ENCODE assay signal across 40 cellular contexts in the genomic region with DNA sequence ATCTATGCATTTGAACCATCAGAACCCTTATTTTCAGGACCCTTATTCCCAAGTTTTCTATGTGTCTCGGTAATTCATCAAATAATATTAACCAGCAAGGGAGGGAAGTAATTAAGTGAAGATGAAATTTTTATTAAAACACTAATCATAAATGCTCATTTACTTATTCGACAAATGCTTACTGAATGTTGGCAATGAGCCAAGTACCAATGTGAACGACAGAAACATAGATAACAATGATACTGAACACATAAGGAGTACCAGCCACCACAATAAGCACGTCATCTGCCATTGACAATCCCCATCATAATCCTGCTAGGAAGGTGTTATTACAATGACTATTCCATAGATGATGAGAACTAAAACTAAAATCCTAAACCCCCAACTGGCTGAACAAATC. TPM values are rescaled to one million over a fixed set of nuclear protein-coding genes. Genes with fewer than 3 reads are reported as not detected.
"Had no signal": no experiment of that assay in that cellular context is flagged by ENCODE, and none has a peak within 500 bp of the region (broad histone marks: within the 10 kb centered on the region; RNA-seq: fewer than 3 reads in every experiment).

No MANE protein-coding gene starts in this region.

- H3K9me3 Mint-ChIP-seq: activated B cell treated with CpG ODN at 0.5 μM for 24 hours; activated CD4-positive, alpha-beta memory T cell treated with anti-CD3 and anti-CD28 coated beads for 36 hours; activated CD4-positive, alpha-beta T cell treated with anti-CD3 and anti-CD28 coated beads, Interleukin-2, amount 10 ng/mL, durations not matched to agents 24 days and 14 days; activated CD8-positive, alpha-beta T cell treated with anti-CD3 and anti-CD28 coated beads for 36 hours; activated naive CD4-positive, alpha-beta T cell treated with anti-CD3 and anti-CD28 coated beads, Interleukin-2, amount 10 ng/mL, durations not matched to agents 7 days and 5 days; activated naive CD4-positive, alpha-beta T cell treated with anti-CD3 and anti-CD28 coated beads, Interleukin-2, amount 50 U/mL, for 24 hours; activated naive CD8-positive, alpha-beta T cell treated with anti-CD3 and anti-CD28 coated beads, Interleukin-2, amount 10 ng/mL, durations not matched to agents 7 days and 5 days; activated naive CD8-positive, alpha-beta T cell treated with anti-CD3 and anti-CD28 coated beads, Interleukin-2, amount 50 U/mL, for 24 hours; activated T-cell treated with anti-CD3 and anti-CD28 coated beads, Interleukin-2, amount 50 U/mL, for 4 hours; activated T-cell treated with anti-CD3 and anti-CD28 coated beads, Interleukin-2, amount 50 U/mL, for 72 hours; activated T-helper 2 cell treated with anti-CD3 and anti-CD28 coated beads, Interferon-gamma antibody, Interleukin-2, Interleukin-4, amounts not matched to agents 10 μg/mL and 5 μg/mL and 100 μg/mL, durations not matched to agents 14 hours and 24 hours and 36 hours; brain; central memory CD8-positive, alpha-beta T cell; T-helper 1 cell treated with Interleukin-12 subunit alpha and Interleukin-12 subunit beta and Interleukin-4 antibody, amounts not matched to agents 30 μg/mL and 1 μg/mL, for 36 hours; T-helper 2 cell treated with Interferon-gamma antibody and Interleukin-4, amounts not matched to agents 5 μg/mL and 100 μg/mL, for 36 hours had no signal

- H3K4me3 Mint-ChIP-seq: activated B cell treated with CpG ODN at 0.5 μM for 24 hours; activated CD4-positive, alpha-beta memory T cell treated with anti-CD3 and anti-CD28 coated beads for 36 hours; activated CD4-positive, alpha-beta T cell treated with anti-CD3 and anti-CD28 coated beads, Interleukin-2, amount 10 ng/mL, durations not matched to agents 24 days and 14 days; activated CD8-positive, alpha-beta T cell treated with anti-CD3 and anti-CD28 coated beads for 36 hours; activated naive CD4-positive, alpha-beta T cell treated with anti-CD3 and anti-CD28 coated beads, Interleukin-2, amount 10 ng/mL, durations not matched to agents 7 days and 5 days; activated naive CD4-positive, alpha-beta T cell treated with anti-CD3 and anti-CD28 coated beads, Interleukin-2, amount 50 U/mL, for 24 hours; activated naive CD8-positive, alpha-beta T cell; activated naive CD8-positive, alpha-beta T cell treated with anti-CD3 and anti-CD28 coated beads, Interleukin-2, amount 10 ng/mL, durations not matched to agents 7 days and 5 days; activated naive CD8-positive, alpha-beta T cell treated with anti-CD3 and anti-CD28 coated beads, Interleukin-2, amount 50 U/mL, for 24 hours; activated T-cell treated with anti-CD3 and anti-CD28 coated beads, Interleukin-2, amount 50 U/mL, for 4 hours; activated T-cell treated with anti-CD3 and anti-CD28 coated beads, Interleukin-2, amount 50 U/mL, for 72 hours; central memory CD8-positive, alpha-beta T cell; T-helper 1 cell treated with Interleukin-12 subunit alpha and Interleukin-12 subunit beta and Interleukin-4 antibody, amounts not matched to agents 30 μg/mL and 1 μg/mL, for 36 hours; T-helper 2 cell treated with Interferon-gamma antibody and Interleukin-4, amounts not matched to agents 5 μg/mL and 100 μg/mL, for 36 hours had no signal

- FAIRE-seq: bronchial epithelial cell, TTC549 had no signal

- DNase-seq: activated B cell treated with CpG ODN at 0.5 μM for 24 hours; activated CD4-positive, alpha-beta memory T cell treated with anti-CD3 and anti-CD28 coated beads for 36 hours; activated CD4-positive, alpha-beta T cell treated with anti-CD3 and anti-CD28 coated beads for 4 hours; activated CD4-positive, alpha-beta T cell treated with anti-CD3 and anti-CD28 coated beads, Interleukin-2, amount 10 ng/mL, durations not matched to agents 24 days and 14 days; activated CD4-positive, alpha-beta T cell treated with anti-CD3 and anti-CD28 coated beads, Interleukin-2, amount 50 U/mL, for 1 hour; activated CD4-positive, alpha-beta T cell treated with anti-CD3 and anti-CD28 coated beads, Interleukin-2, amount 50 U/mL, for 4 hours; activated CD4-positive, CD25-positive, alpha-beta regulatory T cell treated with anti-CD3 and anti-CD28 coated beads, Interleukin-2, amount 50 U/mL, for 72 hours; activated CD8-positive, alpha-beta memory T cell treated with anti-CD3 and anti-CD28 coated beads, Interleukin-2, amount 50 U/mL, for 4 hours; activated CD8-positive, alpha-beta T cell treated with anti-CD3 and anti-CD28 coated beads for 36 hours; activated effector memory CD4-positive, alpha-beta T cell treated with Interleukin-2 at 50 U/mL for 16 hours; activated gamma-delta T cell; activated naive CD4-positive, alpha-beta T cell treated with anti-CD3 and anti-CD28 coated beads, Interleukin-2, amount 10 ng/mL, durations not matched to agents 7 days and 5 days; activated naive CD4-positive, alpha-beta T cell treated with Interleukin-2 at 50 U/mL for 16 hours; activated naive CD8-positive, alpha-beta T cell treated with anti-CD3 and anti-CD28 coated beads, Interleukin-2, amount 10 ng/mL, durations not matched to agents 7 days and 5 days; activated naive CD8-positive, alpha-beta T cell treated with anti-CD3 and anti-CD28 coated beads, Interleukin-2, amount 50 U/mL, for 24 hours; activated T-cell treated with anti-CD3 and anti-CD28 coated beads for 4 hours; activated T-cell treated with anti-CD3 and anti-CD28 coated beads, Interleukin-2, amount 50 U/mL, for 1 hour; activated T-cell treated with anti-CD3 and anti-CD28 coated beads, Interleukin-2, amount 50 U/mL, for 4 hours; activated T-cell treated with anti-CD3 and anti-CD28 coated beads, Interleukin-2, amount 50 U/mL, for 72 hours; amygdala; anterior cingulate cortex; caudate nucleus; cerebellar nuclear complex; T-helper 1 cell; T-helper 2 cell; T-helper 9 cell had no signal

- H3K27ac Mint-ChIP-seq: activated B cell treated with CpG ODN at 0.5 μM for 24 hours; activated CD4-positive, alpha-beta memory T cell treated with anti-CD3 and anti-CD28 coated beads for 36 hours; activated CD4-positive, alpha-beta T cell treated with anti-CD3 and anti-CD28 coated beads, Interleukin-2, amount 10 ng/mL, durations not matched to agents 24 days and 14 days; activated CD8-positive, alpha-beta T cell treated with anti-CD3 and anti-CD28 coated beads for 36 hours; activated naive CD4-positive, alpha-beta T cell treated with anti-CD3 and anti-CD28 coated beads, Interleukin-2, amount 10 ng/mL, durations not matched to agents 7 days and 5 days; activated naive CD4-positive, alpha-beta T cell treated with anti-CD3 and anti-CD28 coated beads, Interleukin-2, amount 50 U/mL, for 24 hours; activated naive CD8-positive, alpha-beta T cell; activated naive CD8-positive, alpha-beta T cell treated with anti-CD3 and anti-CD28 coated beads, Interleukin-2, amount 10 ng/mL, durations not matched to agents 7 days and 5 days; activated naive CD8-positive, alpha-beta T cell treated with anti-CD3 and anti-CD28 coated beads, Interleukin-2, amount 50 U/mL, for 24 hours; activated T-cell treated with anti-CD3 and anti-CD28 coated beads, Interleukin-2, amount 50 U/mL, for 72 hours; activated T-helper 2 cell treated with anti-CD3 and anti-CD28 coated beads, Interferon-gamma antibody, Interleukin-2, Interleukin-4, amounts not matched to agents 10 μg/mL and 5 μg/mL and 100 μg/mL, durations not matched to agents 14 hours and 24 hours and 36 hours; T-helper 1 cell treated with Interleukin-12 subunit alpha and Interleukin-12 subunit beta and Interleukin-4 antibody, amounts not matched to agents 30 μg/mL and 1 μg/mL, for 36 hours; T-helper 2 cell treated with Interferon-gamma antibody and Interleukin-4, amounts not matched to agents 5 μg/mL and 100 μg/mL, for 36 hours had no signal

- H3K27me3 ChIP-seq: ascending aorta, cardiac muscle cell had no signal

- H3K9me3 ChIP-seq: ascending aorta had no signal

- H3K27me3 Mint-ChIP-seq: activated CD4-positive, alpha-beta T cell treated with anti-CD3 and anti-CD28 coated beads, Interleukin-2, amount 10 ng/mL, durations not matched to agents 24 days and 14 days; brain had no signal

- H3K36me3 Mint-ChIP-seq: activated CD4-positive, alpha-beta memory T cell treated with anti-CD3 and anti-CD28 coated beads for 36 hours; activated naive CD4-positive, alpha-beta T cell treated with anti-CD3 and anti-CD28 coated beads, Interleukin-2, amount 10 ng/mL, durations not matched to agents 7 days and 5 days; activated naive CD4-positive, alpha-beta T cell treated with anti-CD3 and anti-CD28 coated beads, Interleukin-2, amount 50 U/mL, for 24 hours; activated naive CD8-positive, alpha-beta T cell; activated naive CD8-positive, alpha-beta T cell treated with anti-CD3 and anti-CD28 coated beads, Interleukin-2, amount 10 ng/mL, durations not matched to agents 7 days and 5 days; brain had no signal

- ATAC-seq: activated CD8-positive, alpha-beta T cell treated with anti-CD3 and anti-CD28 coated beads for 36 hours; activated naive CD8-positive, alpha-beta T cell treated with anti-CD3 and anti-CD28 coated beads, Interleukin-2, amount 50 U/mL, for 24 hours; activated T-cell treated with anti-CD3 and anti-CD28 coated beads, Interleukin-2, amount 50 U/mL, for 4 hours; activated T-cell treated with anti-CD3 and anti-CD28 coated beads, Interleukin-2, amount 50 U/mL, for 72 hours had no signal

- H3K4me1 Mint-ChIP-seq: activated B cell treated with CpG ODN at 0.5 μM for 24 hours; activated CD4-positive, alpha-beta T cell treated with anti-CD3 and anti-CD28 coated beads, Interleukin-2, amount 10 ng/mL, durations not matched to agents 24 days and 14 days; activated naive CD4-positive, alpha-beta T cell treated with anti-CD3 and anti-CD28 coated beads, Interleukin-2, amount 10 ng/mL, durations not matched to agents 7 days and 5 days; activated naive CD4-positive, alpha-beta T cell treated with anti-CD3 and anti-CD28 coated beads, Interleukin-2, amount 50 U/mL, for 24 hours; activated naive CD8-positive, alpha-beta T cell treated with anti-CD3 and anti-CD28 coated beads, Interleukin-2, amount 10 ng/mL, durations not matched to agents 7 days and 5 days; activated naive CD8-positive, alpha-beta T cell treated with anti-CD3 and anti-CD28 coated beads, Interleukin-2, amount 50 U/mL, for 24 hours; central memory CD8-positive, alpha-beta T cell had no signal

- H3K4me3 ChIP-seq: ascending aorta, cardiac muscle cell had no signal

- H3K27ac ChIP-seq: ascending aorta, cardiac muscle cell, VCaP had no signal

- H3K36me3 ChIP-seq: ascending aorta, cardiac muscle cell had no signal

- H3K4me1 ChIP-seq: ascending aorta had no signal

RNA-seq across cellular contexts. Expression of a gene that starts 45.5 kb away (rescaled TPM):
- total RNA-seq: activated B cell treated with CpG ODN at 0.5 μM for 24 hours; activated CD4-positive, alpha-beta memory T cell treated with anti-CD3 and anti-CD28 coated beads for 36 hours; activated CD4-positive, alpha-beta T cell treated with anti-CD3 and anti-CD28 coated beads, Interleukin-2, amount 10 ng/mL, durations not matched to agents 24 days and 14 days; activated CD8-positive, alpha-beta memory T cell treated with anti-CD3 and anti-CD28 coated beads for 36 hours; activated CD8-positive, alpha-beta T cell treated with anti-CD3 and anti-CD28 coated beads for 36 hours; activated naive CD8-positive, alpha-beta T cell treated with anti-CD3 and anti-CD28 coated beads, Interleukin-2, amount 10 ng/mL, durations not matched to agents 7 days and 5 days; activated T-cell treated with anti-CD3 and anti-CD28 coated beads, Interleukin-2, amount 50 U/mL, for 4 hours; activated T-cell treated with anti-CD3 and anti-CD28 coated beads, Interleukin-2, amount 50 U/mL, for 72 hours; activated T-helper 2 cell treated with anti-CD3 and anti-CD28 coated beads, Interferon-gamma antibody, Interleukin-2, Interleukin-4, amounts not matched to agents 10 μg/mL and 5 μg/mL and 100 μg/mL, durations not matched to agents 14 hours and 24 hours and 36 hours; ascending aorta; bronchial epithelial cell; chondrocyte had no signal
